ENCODE assay signal across 21 cellular contexts in the genomic region with DNA sequence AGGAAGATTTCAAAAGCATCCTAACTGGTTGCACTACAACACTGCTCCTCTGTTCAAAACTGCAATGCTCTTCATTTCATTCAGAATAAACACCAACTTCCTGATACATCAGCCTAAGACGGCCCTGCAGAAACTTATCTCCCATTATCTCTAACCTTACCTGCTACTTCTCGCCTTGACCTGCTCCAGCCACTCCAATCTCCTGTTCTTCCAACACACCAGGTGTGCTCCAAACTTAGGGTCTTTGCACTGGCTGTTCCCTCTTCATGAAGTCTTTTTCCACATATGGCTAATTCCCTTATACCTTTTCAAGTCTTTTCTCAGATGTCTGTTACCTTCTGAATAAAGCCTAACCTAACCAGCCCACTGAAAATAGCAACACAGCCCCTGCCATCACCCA.
"Had no signal": no experiment of that assay in that cellular context is flagged by ENCODE, and none has a peak within 500 bp of the region (broad histone marks: within the 10 kb centered on the region; RNA-seq: fewer than 3 reads in every experiment).

No MANE protein-coding gene starts in this region.

- H3K27me3 ChIP-seq: brain microvascular endothelial cell, tibial nerve had no signal

- H3K27me3 Mint-ChIP-seq: activated T-cell treated with anti-CD3 and anti-CD28 coated beads, Interleukin-2, amount 50 U/mL, for 24 hours; natural killer cell treated with Interleukin-12 subunit alpha and Interleukin-12 subunit beta and Interleukin-15 and Interleukin-18, amount 100 ng/mL, for 72 hours had no signal

- ATAC-seq: activated CD4-positive, CD25-positive, alpha-beta regulatory T cell treated with anti-CD3 and anti-CD28 coated beads, Interleukin-2, amount 50 U/mL, for 24 hours; activated naive CD4-positive, alpha-beta T cell treated with anti-CD3 and anti-CD28 coated beads, Interleukin-2, amount 50 U/mL, for 72 hours; natural killer cell treated with Interleukin-12 subunit alpha and Interleukin-12 subunit beta and Interleukin-15 and Interleukin-18, amount 100 ng/mL, for 72 hours had no signal

- H3K4me3 ChIP-seq: left ventricle myocardium inferior, tibial nerve had no signal

- H3K9me3 Mint-ChIP-seq: activated naive CD4-positive, alpha-beta T cell treated with anti-CD3 and anti-CD28 coated beads, Interleukin-2, amount 50 U/mL, for 72 hours; activated T-cell treated with anti-CD3 and anti-CD28 coated beads, Interleukin-2, amount 50 U/mL, for 24 hours; natural killer cell treated with Interleukin-12 subunit alpha and Interleukin-12 subunit beta and Interleukin-15 and Interleukin-18, amount 100 ng/mL, for 72 hours had no signal

- H3K4me3 Mint-ChIP-seq: activated T-cell treated with anti-CD3 and anti-CD28 coated beads, Interleukin-2, amount 50 U/mL, for 24 hours; natural killer cell treated with Interleukin-12 subunit alpha and Interleukin-12 subunit beta and Interleukin-15 and Interleukin-18, amount 100 ng/mL, for 72 hours had no signal

- H3K27ac Mint-ChIP-seq: activated naive CD4-positive, alpha-beta T cell treated with anti-CD3 and anti-CD28 coated beads, Interleukin-2, amount 50 U/mL, for 72 hours; activated T-cell treated with anti-CD3 and anti-CD28 coated beads, Interleukin-2, amount 50 U/mL, for 24 hours; natural killer cell treated with Interleukin-12 subunit alpha and Interleukin-12 subunit beta and Interleukin-15 and Interleukin-18, amount 100 ng/mL, for 72 hours had no signal

- H3K36me3 ChIP-seq: brain microvascular endothelial cell had no signal

- H3K27ac ChIP-seq: brain microvascular endothelial cell, epithelial cell of prostate, left ventricle myocardium inferior, tibial nerve had no signal

- DNase-seq: activated CD4-positive, alpha-beta T cell treated with anti-CD3 and anti-CD28 coated beads, Interleukin-2, amount 50 U/mL, for 4 hours; activated effector memory CD4-positive, alpha-beta T cell treated with anti-CD3 and anti-CD28 coated beads, Interleukin-2, amount 50 U/mL, for 16 hours; activated T-cell treated with anti-CD3 and anti-CD28 coated beads, Interleukin-2, amount 50 U/mL, for 24 hours; anterior cingulate cortex; brain microvascular endothelial cell; cortex of kidney; effector memory CD4-positive, alpha-beta T cell; foreskin melanocyte; left ventricle myocardium inferior; posterior cingulate gyrus; stimulated activated CD4-positive, alpha-beta T cell treated with anti-CD3 and anti-CD28 coated beads, Interleukin-15, amount 100 ng/mL, for 24 hours; stimulated activated CD4-positive, alpha-beta T cell treated with anti-CD3 and anti-CD28 coated beads, Interleukin-4, amount 100 ng/mL, for 1 hour; stimulated activated naive CD4-positive, alpha-beta T cell treated with Interleukin-2 at 50 U/mL for 16 hours; substantia nigra; SW 1271; T-helper 9 cell had no signal
